Comparison of ENCODE assay signal across 21 cellular contexts in genomic region chr7:22429386-22429785, GRCh38.
"Had no signal": no experiment of that assay in that cellular context is flagged by ENCODE, and none has a peak within 500 bp of the region (broad histone marks: within the 10 kb centered on the region; RNA-seq: fewer than 3 reads in every experiment).

No MANE protein-coding gene starts in this region.

- H3K27me3 Mint-ChIP-seq: activated CD8-positive, alpha-beta memory T cell treated with anti-CD3 and anti-CD28 coated beads, Interleukin-2, amount 10 ng/mL, durations not matched to agents 7 days and 5 days; activated naive CD8-positive, alpha-beta T cell treated with anti-CD3 and anti-CD28 coated beads for 36 hours; activated T-helper 17 cell treated with anti-CD3 and anti-CD28 coated beads, Interleukin-2, amount 50 U/mL, for 72 hours; memory B cell; stimulated activated naive CD8-positive, alpha-beta T cell treated with anti-CD3 and anti-CD28 coated beads, Interleukin-15, amount 100 ng/mL, for 72 hours had no signal

- H3K9me3 Mint-ChIP-seq: activated CD4-positive, alpha-beta memory T cell treated with anti-CD3 and anti-CD28 coated beads, Interleukin-2, amount 10 ng/mL, durations not matched to agents 7 days and 5 days; activated naive CD8-positive, alpha-beta T cell treated with anti-CD3 and anti-CD28 coated beads for 36 hours; activated T-helper 17 cell treated with anti-CD3 and anti-CD28 coated beads, Interleukin-2, amount 50 U/mL, for 72 hours; stimulated activated naive CD8-positive, alpha-beta T cell treated with anti-CD3 and anti-CD28 coated beads, Interleukin-15, amount 100 ng/mL, for 72 hours had no signal

- H3K36me3 Mint-ChIP-seq: activated CD8-positive, alpha-beta memory T cell treated with anti-CD3 and anti-CD28 coated beads, Interleukin-2, amount 10 ng/mL, durations not matched to agents 7 days and 5 days; activated naive CD8-positive, alpha-beta T cell treated with anti-CD3 and anti-CD28 coated beads for 36 hours; memory B cell had no signal

- H3K4me1 Mint-ChIP-seq: activated CD4-positive, alpha-beta memory T cell treated with anti-CD3 and anti-CD28 coated beads, Interleukin-2, amount 10 ng/mL, durations not matched to agents 7 days and 5 days; activated CD8-positive, alpha-beta memory T cell treated with anti-CD3 and anti-CD28 coated beads, Interleukin-2, amount 10 ng/mL, durations not matched to agents 7 days and 5 days; activated naive CD8-positive, alpha-beta T cell treated with anti-CD3 and anti-CD28 coated beads for 36 hours; activated T-helper 17 cell treated with anti-CD3 and anti-CD28 coated beads, Interleukin-2, amount 50 U/mL, for 72 hours; stimulated activated naive CD8-positive, alpha-beta T cell treated with anti-CD3 and anti-CD28 coated beads, Interleukin-15, amount 100 ng/mL, for 72 hours had no signal

- H3K27ac Mint-ChIP-seq: activated CD4-positive, alpha-beta memory T cell treated with anti-CD3 and anti-CD28 coated beads, Interleukin-2, amount 10 ng/mL, durations not matched to agents 7 days and 5 days; activated CD8-positive, alpha-beta memory T cell treated with anti-CD3 and anti-CD28 coated beads, Interleukin-2, amount 10 ng/mL, durations not matched to agents 7 days and 5 days; activated naive CD8-positive, alpha-beta T cell treated with anti-CD3 and anti-CD28 coated beads for 36 hours; activated T-helper 17 cell treated with anti-CD3 and anti-CD28 coated beads, Interleukin-2, amount 50 U/mL, for 72 hours; memory B cell; stimulated activated naive CD8-positive, alpha-beta T cell treated with anti-CD3 and anti-CD28 coated beads, Interleukin-15, amount 100 ng/mL, for 72 hours had no signal

- DNase-seq: activated CD4-positive, alpha-beta memory T cell treated with anti-CD3 and anti-CD28 coated beads, Interleukin-2, amount 10 ng/mL, durations not matched to agents 7 days and 5 days; activated CD4-positive, alpha-beta T cell treated with anti-CD3 and anti-CD28 coated beads for 48 hours; activated CD4-positive, CD25-positive, alpha-beta regulatory T cell; activated CD8-positive, alpha-beta memory T cell treated with anti-CD3 and anti-CD28 coated beads, Interleukin-2, amount 10 ng/mL, durations not matched to agents 7 days and 5 days; activated naive CD4-positive, alpha-beta T cell; activated naive CD8-positive, alpha-beta T cell treated with anti-CD3 and anti-CD28 coated beads for 36 hours; amygdala; central memory CD4-positive, alpha-beta T cell; dorsolateral prefrontal cortex; heart right ventricle; kidney glomerular epithelial cell; left ventricle myocardium superior; stimulated activated CD4-positive, alpha-beta T cell treated with anti-CD3 and anti-CD28 coated beads, Interleukin-15, amount 100 ng/mL, for 24 hours; stimulated activated CD4-positive, alpha-beta T cell treated with anti-CD3 and anti-CD28 coated beads, Interleukin-2, amount 100 ng/mL, for 48 hours; stimulated activated naive CD8-positive, alpha-beta T cell treated with anti-CD3 and anti-CD28 coated beads, Interleukin-15, amount 100 ng/mL, for 72 hours; T-helper 1 cell; T-helper 9 cell had no signal

- H3K4me3 Mint-ChIP-seq: activated CD4-positive, alpha-beta memory T cell treated with anti-CD3 and anti-CD28 coated beads, Interleukin-2, amount 10 ng/mL, durations not matched to agents 7 days and 5 days; activated CD8-positive, alpha-beta memory T cell treated with anti-CD3 and anti-CD28 coated beads, Interleukin-2, amount 10 ng/mL, durations not matched to agents 7 days and 5 days; activated naive CD8-positive, alpha-beta T cell treated with anti-CD3 and anti-CD28 coated beads for 36 hours; activated T-helper 17 cell treated with anti-CD3 and anti-CD28 coated beads, Interleukin-2, amount 50 U/mL, for 72 hours; memory B cell; neural crest cell; stimulated activated naive CD8-positive, alpha-beta T cell treated with anti-CD3 and anti-CD28 coated beads, Interleukin-15, amount 100 ng/mL, for 72 hours had no signal

- ATAC-seq: activated CD8-positive, alpha-beta memory T cell treated with anti-CD3 and anti-CD28 coated beads, Interleukin-2, amount 10 ng/mL, durations not matched to agents 7 days and 5 days; activated T-helper 17 cell treated with anti-CD3 and anti-CD28 coated beads, Interleukin-2, amount 50 U/mL, for 72 hours; gastroesophageal sphincter; heart right ventricle; left ventricle myocardium superior; stimulated activated naive CD8-positive, alpha-beta T cell treated with anti-CD3 and anti-CD28 coated beads, Interleukin-15, amount 100 ng/mL, for 72 hours had no signal

- H3K4me3 ChIP-seq: dorsolateral prefrontal cortex, gastroesophageal sphincter, heart right ventricle had no signal
